In the genomic region with DNA sequence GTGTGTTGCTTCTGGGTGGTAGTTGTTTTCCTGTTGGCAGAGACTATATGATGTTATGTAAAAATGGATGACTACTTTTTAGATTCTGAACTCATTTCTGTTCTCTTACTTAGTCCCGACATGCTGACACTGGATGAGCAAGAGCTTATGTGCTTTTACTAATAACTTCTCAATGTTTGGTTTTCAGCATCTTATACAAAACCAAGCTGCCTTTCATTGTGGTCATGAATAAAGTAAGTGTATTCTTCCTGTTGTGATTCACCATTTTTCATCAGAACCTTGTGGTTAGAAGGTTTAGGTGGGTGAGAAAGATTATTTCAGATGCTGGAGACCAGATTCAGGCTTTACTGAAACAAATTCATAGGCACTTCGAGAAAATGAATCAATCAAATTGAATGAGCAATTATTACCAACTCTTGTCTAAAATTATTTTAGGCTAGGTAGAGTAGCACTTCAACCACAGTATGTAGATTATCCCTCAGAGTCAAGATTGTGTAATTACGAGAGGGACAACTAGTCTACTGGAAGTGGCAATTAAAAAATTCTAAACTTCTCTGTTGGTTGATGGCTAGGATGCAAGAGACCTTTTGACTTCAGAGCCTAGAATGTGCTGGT, we compare ENCODE assay signal across 13 cellular contexts. TPM values are rescaled to one million over a fixed set of nuclear protein-coding genes. Genes with fewer than 3 reads are reported as not detected.
DNase-seq lines count a peak whose midpoint lies in the region.
"Had no signal": no experiment of that assay in that cellular context is flagged by ENCODE, and none has a peak within 500 bp of the region (broad histone marks: within the 10 kb centered on the region; RNA-seq: fewer than 3 reads in every experiment).

No MANE protein-coding gene starts in this region.

- H3K9me3 ChIP-seq in adipocyte (ENCODE audit: control insufficient read depth, low read length): no peaks in the 10 kb centered on the region
- H3K9me3 ChIP-seq in mesenchymal stem cell (ENCODE audit: control insufficient read depth, low read length): no peaks in the 10 kb centered on the region
- H3K9me3 ChIP-seq: prostate gland had no signal

- H2BK5ac ChIP-seq in mesenchymal stem cell (ENCODE audit: low read depth, low read length, poor library complexity, severe bottlenecking): no peak overlapping the region

- DNase-seq in CD1c-positive myeloid dendritic cell (ENCODE audit: extremely low spot score) (peak; percentile 23), HT1080 (ENCODE audit: low read depth) (peak; percentile 92), adipocyte (ENCODE audit: low read depth) (peak; percentile 22), mesenchymal stem cell (no peak), hypothalamus (lab: John Stamatoyannopoulos, UW) (no peak), NCI-H1417 (lab: John Stamatoyannopoulos, UW) (no peak), GM19240 (ENCODE audit: insufficient read length, low spot score) (no peak)
- no peak for DNase-seq in activated effector memory CD4-positive, alpha-beta T cell treated with anti-CD3 and anti-CD28 coated beads, Interleukin-2, amount 50 U/mL, for 16 hours
- DNase-seq: activated CD8-positive, alpha-beta memory T cell treated with anti-CD3 and anti-CD28 coated beads, Interleukin-2, amount 50 U/mL, for 4 hours; NCI-H1092 had no signal

- no peak overlapping the region for H3K4ac ChIP-seq in mesenchymal stem cell (ENCODE audit: low read depth in 1 of 2, low read length in 2 of 2)

- no peak overlapping the region for H3K14ac ChIP-seq in mesenchymal stem cell (ENCODE audit: low read length in 2 of 2)

- H2BK12ac ChIP-seq in mesenchymal stem cell (ENCODE audit: low read length in 2 of 2): no peak overlapping the region

- H3K27me3 ChIP-seq in adipocyte (replicated peaks; ENCODE audit: control insufficient read depth, insufficient read depth, low read length) (no peaks in the 10 kb centered on the region), mesenchymal stem cell (ENCODE audit: control insufficient read depth in 1 of 2, insufficient read depth in 1 of 2, low read length in 2 of 2) (no peaks in the 10 kb centered on the region)

- H3K79me1 ChIP-seq in mesenchymal stem cell (replicated peaks; ENCODE audit: low read length, poor library complexity, severe bottlenecking): peaks cover 22% of the 10 kb centered on the region

- no peak overlapping the region for H3K27ac ChIP-seq in mesenchymal stem cell (ENCODE audit: low read length, poor library complexity, severe bottlenecking)
- H3K27ac ChIP-seq: coronary artery, prostate gland had no signal

- 70% methylated on average over 2 of the region's 3 CpGs for WGBS in mesenchymal stem cell

- H4K8ac ChIP-seq in mesenchymal stem cell (ENCODE audit: low read length): no peak overlapping the region

- H3K9ac ChIP-seq in adipocyte (ENCODE audit: low read length) (no peak overlapping the region), mesenchymal stem cell (ENCODE audit: low read length) (peak overlapping the region; percentile 46)

- no peak overlapping the region for H2AFZ ChIP-seq in mesenchymal stem cell (ENCODE audit: low read depth, low read length)

- H3K4me2 ChIP-seq in mesenchymal stem cell (ENCODE audit: low read length, poor library complexity, severe bottlenecking): no peak overlapping the region

- H4K91ac ChIP-seq in mesenchymal stem cell (ENCODE audit: low read length): no peak overlapping the region

- H2BK15ac ChIP-seq in mesenchymal stem cell (ENCODE audit: low read depth, poor library complexity, severe bottlenecking): no peak overlapping the region

- no peak overlapping the region for H2AK5ac ChIP-seq in mesenchymal stem cell (ENCODE audit: low read length, severe bottlenecking)

- H3K18ac ChIP-seq in mesenchymal stem cell (ENCODE audit: low read depth in 1 of 2, low read length in 2 of 2): no peak overlapping the region

- peaks cover 5% of the 10 kb centered on the region for H3K4me1 ChIP-seq in adipocyte (ENCODE audit: control insufficient read depth, insufficient read depth, low read length)
- peaks cover 2% of the 10 kb centered on the region for H3K4me1 ChIP-seq in mesenchymal stem cell (ENCODE audit: control insufficient read depth, insufficient read depth, low read depth, low read length)
- H3K4me1 ChIP-seq: prostate gland had no signal

- no peak overlapping the region for H3K23ac ChIP-seq in mesenchymal stem cell (ENCODE audit: low read length in 2 of 2)

- H3K36me3 ChIP-seq in adipocyte (ENCODE audit: control insufficient read depth, insufficient read depth, low read length, severe bottlenecking) (peaks cover 87% of the 10 kb centered on the region), mesenchymal stem cell (ENCODE audit: control insufficient read depth in 1 of 2, insufficient read depth in 2 of 2, low read depth in 1 of 2, low read length in 2 of 2) (peaks cover 33 to 83% of the 10 kb centered on the region in 2 experiments)

- H2BK120ac ChIP-seq in mesenchymal stem cell (ENCODE audit: low read depth, low read length): no peak overlapping the region

- H3K4me3 ChIP-seq in adipocyte (ENCODE audit: low read length): no peak overlapping the region
- no peak overlapping the region for H3K4me3 ChIP-seq in mesenchymal stem cell (ENCODE audit: insufficient read depth in 1 of 2, low read depth in 1 of 2, low read length in 2 of 2)
- H3K4me3 ChIP-seq: coronary artery, lung, prostate gland had no signal

RNA-seq across cellular contexts. Expression of a gene that starts 9.3 kb away (rescaled TPM):
- 42.3 and 52.9 TPM in 2 replicates for total RNA-seq in HT1080 (2014; rRNA removed; shearing (Covaris generic))
- 52.1 and 59.5 TPM in 2 replicates for polyA plus RNA-seq in HT1080 (2015; cell fraction: cytosol; rRNA removed)
- polyA plus RNA-seq in HT1080 (2015; cell fraction: nucleus; rRNA removed): 41.3 and 44.3 TPM in 2 replicates
- 26.6 TPM for polyA plus RNA-seq in mesenchymal stem cell (2013, experiment 1 of 2)
- polyA plus RNA-seq in mesenchymal stem cell (2013, experiment 2 of 2): 26.4 TPM

RNA-seq across cellular contexts. Expression of a gene that starts 9.3 kb away (rescaled TPM):
- total RNA-seq in HT1080 (2014; rRNA removed; shearing (Covaris generic)): 0.88 and 1.2 TPM in 2 replicates
- polyA plus RNA-seq in HT1080 (2015; cell fraction: cytosol; rRNA removed): 1.3 and 1.6 TPM in 2 replicates
- polyA plus RNA-seq in HT1080 (2015; cell fraction: nucleus; rRNA removed): 2.6 and 5.1 TPM in 2 replicates
- polyA plus RNA-seq in mesenchymal stem cell (2013, experiment 1 of 2): 1.1 TPM
- 1.6 TPM for polyA plus RNA-seq in mesenchymal stem cell (2013, experiment 2 of 2)

RNA-seq across cellular contexts. Expression of a gene that starts 25.3 kb away (rescaled TPM):
- 21.3 and 23.8 TPM in 2 replicates for total RNA-seq in HT1080 (2014; rRNA removed; shearing (Covaris generic))
- 18.0 and 18.6 TPM in 2 replicates for polyA plus RNA-seq in HT1080 (2015; cell fraction: cytosol; rRNA removed)
- 72.6 and 77.1 TPM in 2 replicates for polyA plus RNA-seq in HT1080 (2015; cell fraction: nucleus; rRNA removed)
- polyA plus RNA-seq in mesenchymal stem cell (2013, experiment 1 of 2): 25.1 TPM
- polyA plus RNA-seq in mesenchymal stem cell (2013, experiment 2 of 2): 25.0 TPM

RNA-seq across cellular contexts. Expression of a gene that starts 25.6 kb away (rescaled TPM):
- 22.6 and 26.1 TPM in 2 replicates for total RNA-seq in HT1080 (2014; rRNA removed; shearing (Covaris generic))
- 17.5 and 20.0 TPM in 2 replicates for polyA plus RNA-seq in HT1080 (2015; cell fraction: cytosol; rRNA removed)
- polyA plus RNA-seq in HT1080 (2015; cell fraction: nucleus; rRNA removed): 35.3 and 40.8 TPM in 2 replicates
- 21.1 TPM for polyA plus RNA-seq in mesenchymal stem cell (2013, experiment 1 of 2)
- 20.7 TPM for polyA plus RNA-seq in mesenchymal stem cell (2013, experiment 2 of 2)

RNA-seq across cellular contexts. Expression of a gene that starts 55.3 kb away (rescaled TPM):
- 25.2 and 26.7 TPM in 2 replicates for total RNA-seq in HT1080 (2014; rRNA removed; shearing (Covaris generic))
- 19.8 and 22.4 TPM in 2 replicates for polyA plus RNA-seq in HT1080 (2015; cell fraction: cytosol; rRNA removed)
- 56.5 and 71.4 TPM in 2 replicates for polyA plus RNA-seq in HT1080 (2015; cell fraction: nucleus; rRNA removed)
- polyA plus RNA-seq in mesenchymal stem cell (2013, experiment 1 of 2): 21.6 TPM
- polyA plus RNA-seq in mesenchymal stem cell (2013, experiment 2 of 2): 20.7 TPM

Comparison
In these comparisons a context has a peak if more than half of its experiments do, and no peak if none do; other contexts are left out.
1. DNase-seq: peak in CD1c-positive myeloid dendritic cell (single experiment), HT1080 (single experiment) and adipocyte (single experiment); none in mesenchymal stem cell (single experiment), hypothalamus (0 of 51), NCI-H1417 (0 of 3), activated effector memory CD4-positive, alpha-beta T cell treated with anti-CD3 and anti-CD28 coated beads, Interleukin-2, amount 50 U/mL, for 16 hours (single experiment) and GM19240 (single experiment).